ENCODE assay signal across 11 cellular contexts in genomic region chr1:6045561-6045960, GRCh38. TPM values are rescaled to one million over a fixed set of nuclear protein-coding genes. Genes with fewer than 3 reads are reported as not detected.
A peak's percentile ranks its signal among the peaks of the same experiment; 100 is the strongest.
DNase-seq lines count a peak whose midpoint lies in the region; ATAC-seq and TF ChIP-seq lines count a peak whose summit lies in the region.
"Had no signal": no experiment of that assay in that cellular context is flagged by ENCODE, and none has a peak within 500 bp of the region (broad histone marks: within the 10 kb centered on the region; RNA-seq: fewer than 3 reads in every experiment).

TSS of gene KCNAB2 (plus strand) at chr1:6045888. CDS start at chr1:6051537, 5,649 bp downstream.

- no peak within 1 kb of the TSS for H2AFZ ChIP-seq in H9 (ENCODE audit: low read length)
- H2AFZ ChIP-seq: GM23338 had no signal

- H3K79me1 ChIP-seq in H9 (ENCODE audit: insufficient read depth, low read depth, low read length, poor library complexity, severe bottlenecking) = no peaks in the 10 kb centered on the region

- WGBS in H9 (ENCODE audit: extremely low coverage, insufficient read length, low lambda C conversion rate) = no CpG with 5 or more reads among the region's 15 CpGs

- H3K56ac ChIP-seq in H9 (ENCODE audit: insufficient read length, low read depth, low read length) = no peak within 1 kb of the TSS

- peaks cover 2 to 4% of the 10 kb centered on the region in 2 experiments; a peak in 3 of 4 replicates for H3K4me1 Mint-ChIP-seq in H9
- peaks cover 23% of the 10 kb centered on the region for H3K4me1 Mint-ChIP-seq in T-helper 17 cell
- H3K4me1 Mint-ChIP-seq: GM23338 had no signal

- DNase-seq in H9 = no peak
- no peak for DNase-seq in T-helper 17 cell
- no peak for DNase-seq in cardiac septum (ENCODE audit: low spot score)
- no peak for DNase-seq in omental fat pad (ENCODE audit: low spot score)
- no peak for DNase-seq in NK-92 treated with Interleukin-12 subunit alpha and Interleukin-12 subunit beta, amount 100 ng/mL, for 24 hours (lab: John Stamatoyannopoulos, UW)
- DNase-seq in NCI-H1092 (lab: John Stamatoyannopoulos, UW) = no peak
- DNase-seq: activated effector memory CD4-positive, alpha-beta T cell treated with Interleukin-2 at 50 U/mL for 16 hours; IMR-90; NCI-H2081 had no signal

- H2BK5ac ChIP-seq in H9 (ENCODE audit: insufficient read length, low read length) = no peak within 1 kb of the TSS

- H3K27ac Mint-ChIP-seq in H9 (no peak within 1 kb of the TSS; a peak in 4 of 7 replicates), T-helper 17 cell (no peak within 1 kb of the TSS)
- H3K27ac Mint-ChIP-seq: GM23338 had no signal

- H4K5ac ChIP-seq in H9 (ENCODE audit: insufficient read length, low read depth, low read length) = no peak within 1 kb of the TSS

- no peak within 1 kb of the TSS for H3K27ac ChIP-seq in H9 (ENCODE audit: insufficient read length, low read depth, low read length)

- H2AK5ac ChIP-seq in H9 (ENCODE audit: insufficient read length, low read length) = no peak within 1 kb of the TSS

- H3K27me3 ChIP-seq in H9 (ENCODE audit: insufficient read depth, low read length) = no peaks in the 10 kb centered on the region

- H3K9me3 ChIP-seq in H9 (ENCODE audit: control insufficient read depth, low read depth, low read length) = no peaks in the 10 kb centered on the region
- H3K9me3 ChIP-seq in T-helper 17 cell (ENCODE audit: control insufficient read depth, low read length, poor library complexity, severe bottlenecking) = no peaks in the 10 kb centered on the region

- ATAC-seq in T-helper 17 cell = no peak
- ATAC-seq in omental fat pad (ENCODE audit: low FRiP score) = no peak
- no peak for ATAC-seq in HG02884 (IDR thresholded peaks at IDR 0.05; ENCODE audit: unreplicated experiment)
- ATAC-seq: GM23338 had no signal

- H4K91ac ChIP-seq in H9 (ENCODE audit: insufficient read length, low read depth, low read length) = no peak within 1 kb of the TSS

- H3K36me3 Mint-ChIP-seq in H9 (ENCODE audit: insufficient read depth in 1 of 3, low read depth in 3 of 3) (no peaks in the 10 kb centered on the region), T-helper 17 cell (ENCODE audit: low read depth) (peaks cover 3% of the 10 kb centered on the region)

- H3K18ac ChIP-seq in H9 (ENCODE audit: insufficient read length, low read depth, low read length) = no peak within 1 kb of the TSS

- H4K20me1 ChIP-seq in H9 (ENCODE audit: control insufficient read depth, insufficient read depth, insufficient read length) = no peaks in the 10 kb centered on the region

- H3K4me3 Mint-ChIP-seq in H9 (no peak within 1 kb of the TSS), T-helper 17 cell (no peak within 1 kb of the TSS)
- H3K4me3 Mint-ChIP-seq: GM23338 had no signal

- H2BK120ac ChIP-seq in H9 (ENCODE audit: low read depth, low read length, poor library complexity, severe bottlenecking) = no peak within 1 kb of the TSS

- no peak within 1 kb of the TSS for H2BK15ac ChIP-seq in H9 (ENCODE audit: low read depth, low read length)

- no peak within 1 kb of the TSS for H3K23ac ChIP-seq in H9 (ENCODE audit: insufficient read length, low read depth, low read length)

- H3T11ph ChIP-seq in H9 (ENCODE audit: low read length) = no peak within 1 kb of the TSS

- H3K4me2 ChIP-seq in H9 (ENCODE audit: insufficient read depth, insufficient read length, low read length) = no peak within 1 kb of the TSS
- H3K4me2 ChIP-seq: GM23338 had no signal

- H3K79me2 ChIP-seq in H9 (ENCODE audit: insufficient read depth, low read length) = no peaks in the 10 kb centered on the region

- no peak within 1 kb of the TSS for H2BK12ac ChIP-seq in H9 (ENCODE audit: insufficient read length, low read depth, low read length)

- no peak within 1 kb of the TSS for H4K8ac ChIP-seq in H9 (replicated peaks; ENCODE audit: insufficient read length, low read depth, low read length)

- H2BK20ac ChIP-seq in H9 (ENCODE audit: low read depth, low read length, poor library complexity, severe bottlenecking) = no peak within 1 kb of the TSS

- TF ChIP-seq CTCF in H9 (conservative IDR thresholded peaks at IDR 0.05) (no peak), omental fat pad (IDR thresholded peaks at IDR 0.05) (no peak)

- no peak within 1 kb of the TSS for H3K4ac ChIP-seq in H9 (ENCODE audit: low read depth, low read length)

- no peaks in the 10 kb centered on the region for H3K9me3 Mint-ChIP-seq in H9
- H3K9me3 Mint-ChIP-seq: GM23338 had no signal

- H3K9ac ChIP-seq in H9 (ENCODE audit: extremely low read depth, insufficient read length, low read length) = no peak within 1 kb of the TSS

- intact Hi-C loops in cardiac septum (cut with DNase I) = no loop called here

- H3K4me1 ChIP-seq in H9 (ENCODE audit: insufficient read depth, low read length) = no peaks in the 10 kb centered on the region

- H3K23me2 ChIP-seq in H9 (ENCODE audit: insufficient read length, low read depth, low read length, poor library complexity, severe bottlenecking) = no peaks in the 10 kb centered on the region

- H3K27me3 Mint-ChIP-seq in H9 (ENCODE audit: low read depth) (peaks cover 6% of the 10 kb centered on the region), T-helper 17 cell (no peaks in the 10 kb centered on the region)

- H3K14ac ChIP-seq in H9 (ENCODE audit: insufficient read depth, low read length) = peak within 1 kb of the TSS; percentile 19; the same call in 1 of the 2 replicates

RNA-seq across cellular contexts. Expression of gene KCNAB2, which starts in this region (rescaled TPM):
- total RNA-seq in H9 (2021) = 7.8 and 8.3 TPM in 2 replicates
- total RNA-seq in T-helper 17 cell = 100 to 1,000 TPM; 203 to 207 TPM
- 19.3 TPM for total RNA-seq in cardiac septum
- 10 to 100 TPM in 3 of 4 donors, 1 to 10 TPM in 1; 9.9 to 42.2 (median 17.0) TPM for total RNA-seq in omental fat pad

Comparison
In these comparisons a context has a peak if more than half of its experiments do, and no peak if none do; other contexts are left out.
1. RNA of gene KCNAB2 (total RNA-seq): 203 to 207 TPM in T-helper 17 cell; 9.9 to 42.2 TPM in omental fat pad, 19.3 TPM in cardiac septum (single experiment) and 7.8 to 8.3 TPM in H9; every median in the first group is over 4 times any median in the second.